In the genomic region with DNA sequence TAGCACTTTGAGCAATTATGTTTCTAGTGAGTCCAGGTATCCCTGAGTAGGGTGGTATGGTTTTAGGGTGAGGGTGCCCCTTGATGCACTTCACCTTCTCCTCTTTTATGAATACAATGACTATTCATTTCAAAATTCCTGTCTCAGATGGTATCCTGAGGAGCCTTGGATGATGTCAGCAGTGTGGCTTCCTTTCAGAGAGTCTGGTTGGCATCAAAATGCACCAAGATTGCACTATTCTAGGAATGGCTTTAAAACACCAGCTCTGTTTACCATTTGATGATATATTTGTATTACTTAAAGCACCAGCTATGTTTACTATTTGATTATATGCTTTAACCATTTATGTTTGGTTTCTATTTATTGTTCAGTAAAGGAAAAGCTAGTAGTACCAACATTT, we compare ENCODE assay signal across 20 cellular contexts.
"Had no signal": no experiment of that assay in that cellular context is flagged by ENCODE, and none has a peak within 500 bp of the region (broad histone marks: within the 10 kb centered on the region; RNA-seq: fewer than 3 reads in every experiment).

No MANE protein-coding gene starts in this region.

- H3K9me3 ChIP-seq: gastrocnemius medialis, prostate gland, right atrium auricular region, testis had no signal

- DNase-seq: activated CD4-positive, alpha-beta T cell treated with anti-CD3 and anti-CD28 coated beads, Interleukin-2, amount 50 U/mL, for 1 hour; activated CD4-positive, CD25-positive, alpha-beta regulatory T cell treated with anti-CD3 and anti-CD28 coated beads, Interleukin-2, amount 50 U/mL, for 72 hours; activated CD8-positive, alpha-beta memory T cell treated with anti-CD3 and anti-CD28 coated beads, Interleukin-2, amount 50 U/mL, for 4 hours; activated naive CD4-positive, alpha-beta T cell treated with anti-CD3 and anti-CD28 coated beads, Interleukin-2, amount 10 ng/mL, durations not matched to agents 7 days and 5 days; activated naive CD8-positive, alpha-beta T cell treated with anti-CD3 and anti-CD28 coated beads, Interleukin-2, amount 50 U/mL, for 24 hours; activated T-cell treated with anti-CD3 and anti-CD28 coated beads, Interleukin-2, amount 50 U/mL, for 4 hours; cerebellar nuclear complex; gastrocnemius medialis; kidney glomerular epithelial cell; naive B cell; stimulated activated CD4-positive, alpha-beta T cell treated with anti-CD3 and anti-CD28 coated beads, Interleukin-15, amount 100 ng/mL, for 24 hours; stimulated activated CD4-positive, alpha-beta T cell treated with anti-CD3 and anti-CD28 coated beads, Interleukin-2, amount 100 ng/mL, for 48 hours; T-helper 2 cell; testis had no signal

- ATAC-seq: activated naive CD8-positive, alpha-beta T cell treated with anti-CD3 and anti-CD28 coated beads, Interleukin-2, amount 50 U/mL, for 24 hours; activated T-cell treated with anti-CD3 and anti-CD28 coated beads, Interleukin-2, amount 50 U/mL, for 4 hours; gastrocnemius medialis had no signal

- H3K9ac ChIP-seq: neural progenitor cell had no signal

- H3K4me3 ChIP-seq: gastrocnemius medialis, neural progenitor cell, prostate gland, right atrium auricular region, skin epidermis, testis had no signal

- H3K27me3 ChIP-seq: gastrocnemius medialis, neural progenitor cell, right atrium auricular region, testis had no signal

- H3K4me2 ChIP-seq: neural progenitor cell had no signal

- H3K27ac ChIP-seq: epithelial cell of prostate, gastrocnemius medialis, neural progenitor cell, prostate gland, right atrium auricular region, skin epidermis, testis, VCaP had no signal

- H2AFZ ChIP-seq: neural progenitor cell had no signal

- H3K36me3 ChIP-seq: gastrocnemius medialis, neural progenitor cell, prostate gland, right atrium auricular region had no signal
